Comparison of ENCODE assay signal across 8 cellular contexts in the genomic region with DNA sequence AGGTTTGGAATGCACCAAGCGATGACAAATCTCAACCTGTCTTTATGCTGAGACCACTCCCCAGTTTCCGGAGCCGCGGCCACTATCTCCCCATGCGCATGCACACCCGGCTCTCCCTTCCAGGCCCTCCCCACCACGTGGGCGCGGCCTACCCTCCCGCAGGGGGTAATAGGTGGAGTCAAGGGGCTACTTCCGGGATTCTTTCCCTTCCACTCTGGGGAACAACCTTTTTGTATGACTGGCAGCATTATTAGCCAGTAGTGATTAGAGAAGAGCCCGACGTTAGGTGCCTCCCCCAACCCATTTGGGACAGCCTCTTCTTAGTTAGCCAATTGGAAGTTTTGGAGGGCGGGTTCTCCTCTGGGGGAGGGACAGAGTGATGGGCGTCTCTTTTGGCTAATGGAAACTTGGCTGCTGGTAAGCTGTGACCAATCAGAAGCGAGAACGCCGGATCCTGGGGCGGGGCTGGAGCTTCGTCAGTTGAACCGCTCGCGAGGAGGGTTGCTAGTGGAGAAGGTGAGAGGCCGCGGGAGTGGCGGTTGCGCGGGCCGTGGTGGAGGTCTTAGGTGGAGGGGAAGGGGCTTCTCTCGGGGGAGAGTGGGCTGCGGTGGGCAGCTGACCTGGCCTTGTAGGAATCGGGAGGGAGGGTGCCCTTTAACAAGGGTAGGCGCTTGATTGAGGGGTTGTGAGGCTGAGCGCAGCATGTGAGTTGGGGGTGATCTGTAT. TPM values are rescaled to one million over a fixed set of nuclear protein-coding genes. Genes with fewer than 3 reads are reported as not detected.
DNase-seq lines count a peak whose midpoint lies in the region; ATAC-seq, FAIRE-seq and TF ChIP-seq lines count a peak whose summit lies in the region.

A gene with protein sequence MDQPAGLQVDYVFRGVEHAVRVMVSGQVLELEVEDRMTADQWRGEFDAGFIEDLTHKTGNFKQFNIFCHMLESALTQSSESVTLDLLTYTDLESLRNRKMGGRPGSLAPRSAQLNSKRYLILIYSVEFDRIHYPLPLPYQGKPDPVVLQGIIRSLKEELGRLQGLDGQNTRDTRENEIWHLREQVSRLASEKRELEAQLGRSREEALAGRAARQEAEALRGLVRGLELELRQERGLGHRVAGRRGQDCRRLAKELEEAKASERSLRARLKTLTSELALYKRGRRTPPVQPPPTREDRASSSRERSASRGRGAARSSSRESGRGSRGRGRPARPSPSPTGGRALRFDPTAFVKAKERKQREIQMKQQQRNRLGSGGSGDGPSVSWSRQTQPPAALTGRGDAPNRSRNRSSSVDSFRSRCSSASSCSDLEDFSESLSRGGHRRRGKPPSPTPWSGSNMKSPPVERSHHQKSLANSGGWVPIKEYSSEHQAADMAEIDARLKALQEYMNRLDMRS (plus strand): TSS at position 479 of the 726 bp plus-strand sequence. CDS start 7,552 bp downstream, outside the sequence.

- H3K36me3 ChIP-seq in Caco-2 (ENCODE audit: control insufficient read depth, insufficient read depth, low read length): no peaks in the 10 kb centered on the region
- H3K36me3 ChIP-seq in mesodermal cell (ENCODE audit: control insufficient read depth, insufficient read depth, low read length): peaks cover 6% of the 10 kb centered on the region

- H3K9me3 ChIP-seq in Caco-2 (no peaks in the 10 kb centered on the region), mesodermal cell (ENCODE audit: control insufficient read depth, low read length) (no peaks in the 10 kb centered on the region)

- H3K9me3 Mint-ChIP-seq in Caco-2 (ENCODE audit: unreplicated experiment): no peaks in the 10 kb centered on the region
- no peaks in the 10 kb centered on the region for H3K9me3 Mint-ChIP-seq in endothelial cell (ENCODE audit: unreplicated experiment)

- H3K27ac Mint-ChIP-seq in Caco-2 (ENCODE audit: unreplicated experiment) (no peak within 1 kb of the TSS), endothelial cell (ENCODE audit: unreplicated experiment) (no peak within 1 kb of the TSS)

- H3K27ac ChIP-seq in mesodermal cell (ENCODE audit: low read depth, low read length, severe bottlenecking): peak within 1 kb of the TSS; percentile 64

- POLR2A ChIA-PET in Caco-2 (lab: Charles Lee): interaction anchor here (0.5 to 1.0 kb wide), 12 partner anchors 11 to 410 kb away, joined by 3 to 10 read pairs (median 3); a partner anchor contains a TSS

- peaks cover 4% of the 10 kb centered on the region for H3K27me3 Mint-ChIP-seq in Caco-2 (ENCODE audit: insufficient read depth, unreplicated experiment)
- H3K27me3 Mint-ChIP-seq in endothelial cell (ENCODE audit: unreplicated experiment): peaks cover 5% of the 10 kb centered on the region

- H3K4me1 ChIP-seq in Caco-2 (no peaks in the 10 kb centered on the region), mesodermal cell (ENCODE audit: control insufficient read depth, insufficient read depth, low read length, poor library complexity, severe bottlenecking) (no peaks in the 10 kb centered on the region)

- peak; percentile 96 for ATAC-seq in GM21381 (IDR thresholded peaks at IDR 0.05; ENCODE audit: unreplicated experiment)

- no TSS peak for BruUV-seq in Caco-2 (replicated peaks; lab: Mats Ljungman, UMichigan)

- intact Hi-C loops in Caco-2 (cut with micrococcal nuclease; ENCODE audit: unreplicated experiment): loop anchor here (1.0 to 5.0 kb wide), 2 partner anchors 68 to 132 kb away; a partner anchor contains a TSS

- H3K27me3 ChIP-seq in Caco-2 (replicated peaks; ENCODE audit: control insufficient read depth, insufficient read depth, low read length): no peaks in the 10 kb centered on the region

- H3K36me3 Mint-ChIP-seq in Caco-2 (ENCODE audit: insufficient read depth, unreplicated experiment) (no peaks in the 10 kb centered on the region), endothelial cell (ENCODE audit: low read depth, unreplicated experiment) (peaks cover 4% of the 10 kb centered on the region)

- H3K4me3 ChIP-seq in Caco-2 (ENCODE audit: low read depth, low read length) (peak within 1 kb of the TSS; percentile 49), mesodermal cell (ENCODE audit: extremely low read depth, insufficient read depth, low read length, poor library complexity, severe bottlenecking) (peak within 1 kb of the TSS; percentile 80)

- no peak within 1 kb of the TSS for H3K4me3 Mint-ChIP-seq in Caco-2 (ENCODE audit: unreplicated experiment)
- peak within 1 kb of the TSS; percentile 29 for H3K4me3 Mint-ChIP-seq in endothelial cell (ENCODE audit: unreplicated experiment)

- peak; percentile 88 for FAIRE-seq in HTR-8/SVneo (lab: Jason Lieb, UNC)

- no peak for TF ChIP-seq CTCF in Caco-2 (IDR thresholded peaks at IDR 0.05; ENCODE audit: insufficient read depth in 1 of 2, low read depth in 1 of 2, low read length in 1 of 2, severe bottlenecking in 1 of 2, unreplicated experiment in 1 of 2)
- TF ChIP-seq CTCF in endothelial cell (IDR thresholded peaks at IDR 0.05; ENCODE audit: unreplicated experiment): no peak

- DNase-seq in Caco-2 (peak; percentile 98 to 99), HTR-8/SVneo (ENCODE audit: insufficient read length, low spot score) (peak; percentile 99), NOMO-1 treated with dmso at 0.1 percent for 144 hours (lab: John Stamatoyannopoulos, UW; ENCODE audit: unreplicated experiment) (peak; percentile 98), endothelial cell (ENCODE audit: low spot score) (peak; percentile 94)
- peak; percentile 85 to 93 (median 87) for DNase-seq in activated CD8-positive, alpha-beta memory T cell treated with anti-CD3 and anti-CD28 coated beads for 48 hours (ENCODE audit: low read depth in 2 of 3, low spot score in 2 of 3)
- peak; percentile 84 to 93 for DNase-seq in stimulated activated CD8-positive, alpha-beta memory T cell treated with anti-CD3 and anti-CD28 coated beads, Interleukin-15, amount 100 ng/mL, for 4 hours (ENCODE audit: low read depth in 2 of 2)

- CTCF ChIA-PET in Caco-2 (lab: Charles Lee): interaction anchor here (0.5 to 1.6 kb wide), 17 partner anchors 14 to 619 kb away, joined by 3 to 6 read pairs (median 4); a partner anchor contains a TSS

- 0 to 2% methylated on average over 12 to 18 of the region's 34 CpGs for WGBS in mesodermal cell (ENCODE audit: insufficient coverage in 2 of 2), 2 experiments

- H3K4me1 Mint-ChIP-seq in Caco-2 (ENCODE audit: low read depth, unreplicated experiment) (peaks cover 5% of the 10 kb centered on the region), endothelial cell (ENCODE audit: unreplicated experiment) (peaks cover 15% of the 10 kb centered on the region)

RNA-seq across cellular contexts. Expression of the gene that starts here (rescaled TPM):
- total RNA-seq in Caco-2 (2022) (17.1 and 21.1 TPM in 2 replicates), endothelial cell (ENCODE audit: unreplicated experiment) (9.5 TPM)
- polyA plus RNA-seq in mesodermal cell (2013, experiment 1 of 2): 7.2 TPM
- polyA plus RNA-seq in mesodermal cell (2013, experiment 2 of 2): 6.5 TPM

Comparison
In these comparisons a context has a peak if more than half of its experiments do, and no peak if none do; other contexts are left out.
1. Peak in every context shown above with its lines: DNase-seq, ATAC-seq, H3K4me3 ChIP-seq and H3K27ac ChIP-seq.